In the genomic region with DNA sequence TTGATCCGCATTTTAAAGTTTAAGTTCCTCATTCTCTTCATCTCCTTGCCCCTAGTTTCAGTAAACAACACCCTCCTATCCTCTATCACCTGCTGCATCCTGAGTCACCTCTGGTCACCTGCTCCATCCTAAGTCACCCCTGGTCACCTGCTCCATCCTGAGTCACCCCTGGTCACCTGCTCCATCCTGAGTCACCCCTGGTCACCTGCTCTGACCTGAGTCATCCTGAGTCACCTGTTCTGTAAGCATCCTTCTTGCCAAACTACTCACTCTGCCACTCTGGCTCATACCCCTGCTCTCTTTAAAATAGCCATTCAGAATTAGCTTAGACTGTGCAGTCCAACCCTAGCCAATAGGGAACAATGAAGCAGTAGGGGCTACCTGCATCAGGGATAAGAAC, we compare ENCODE assay signal across 7 cellular contexts.
DNase-seq lines count a peak whose midpoint lies in the region; ATAC-seq and TF ChIP-seq lines count a peak whose summit lies in the region.
"Not testable (repeated sequence)": the region's sequence is repeated elsewhere in the genome, so short reads cannot be mapped to it uniquely, and the experiment has no call there.

No MANE protein-coding gene starts in this region.

- TF ChIP-seq CTCF in Calu3 (IDR thresholded peaks at IDR 0.05; ENCODE audit: unreplicated experiment); RWPE2 (IDR thresholded peaks at IDR 0.05; ENCODE audit: poor library complexity, severe bottlenecking): not testable (repeated sequence)

- H3K4me1 ChIP-seq in RWPE2 (ENCODE audit: insufficient read depth, poor library complexity, severe bottlenecking), result not testable (repeated sequence)

- intact Hi-C loops in Calu3 (cut with micrococcal nuclease; ENCODE audit: unreplicated experiment), result not testable (repeated sequence)

- peak; percentile 42; the same call in 2 of the 3 replicates for ATAC-seq in RWPE2 (ENCODE audit: low read depth)
- ATAC-seq in activated T-helper 17 cell treated with anti-CD3 and anti-CD28 coated beads, Interleukin-2, amount 50 U/mL, for 72 hours (replicated peaks), result peak; percentile 74
- ATAC-seq in esophagus mucosa, result peak; percentile 84
- not testable (repeated sequence) for ATAC-seq in left lobe of liver

- TF ChIP-seq EP300 in Ishikawa (IDR thresholded peaks at IDR 0.05; ENCODE audit: borderline replicate concordance), result peak; percentile 36; the same call in 1 of the 2 replicates

- peak overlapping the region; percentile 12 for H3K4me3 Mint-ChIP-seq in Calu3 (ENCODE audit: low read depth, unreplicated experiment)
- H3K4me3 Mint-ChIP-seq in activated T-helper 17 cell treated with anti-CD3 and anti-CD28 coated beads, Interleukin-2, amount 50 U/mL, for 72 hours, result not testable (repeated sequence)

- not testable (repeated sequence) for H3K4me3 ChIP-seq in RWPE2 (ENCODE audit: severe bottlenecking)

- H3K36me3 ChIP-seq in RWPE2 (ENCODE audit: low read depth), result not testable (repeated sequence)

- H3K36me3 Mint-ChIP-seq in Calu3 (ENCODE audit: insufficient read depth, unreplicated experiment), result peaks cover 12% of the 10 kb centered on the region
- not testable (repeated sequence) for H3K36me3 Mint-ChIP-seq in activated T-helper 17 cell treated with anti-CD3 and anti-CD28 coated beads, Interleukin-2, amount 50 U/mL, for 72 hours (ENCODE audit: low read depth)

- not testable (repeated sequence) for H3K27ac ChIP-seq in RWPE2 (ENCODE audit: poor library complexity, severe bottlenecking)

- peaks cover 40% of the 10 kb centered on the region for H3K4me1 Mint-ChIP-seq in Calu3 (ENCODE audit: low read depth, unreplicated experiment)
- H3K4me1 Mint-ChIP-seq in activated T-helper 17 cell treated with anti-CD3 and anti-CD28 coated beads, Interleukin-2, amount 50 U/mL, for 72 hours, result not testable (repeated sequence)

- not testable (repeated sequence) for H3K9me3 ChIP-seq in RWPE2 (ENCODE audit: severe bottlenecking)

- CTCF ChIA-PET in Calu3 (lab: Charles Lee), result interaction anchor here (1.1 to 1.6 kb wide), 2 partner anchors 8 to 54 kb away, joined by 3 to 4 read pairs; no protein-coding TSS in a partner anchor

- TF ChIP-seq RAD21 in Ishikawa (IDR thresholded peaks at IDR 0.05; ENCODE audit: low read depth), result not testable (repeated sequence)

- H3K27me3 ChIP-seq in RWPE2 (ENCODE audit: insufficient read depth, poor library complexity, severe bottlenecking), result not testable (repeated sequence)

- H3K27ac Mint-ChIP-seq in Calu3 (ENCODE audit: unreplicated experiment), result peak overlapping the region; percentile 97
- not testable (repeated sequence) for H3K27ac Mint-ChIP-seq in activated T-helper 17 cell treated with anti-CD3 and anti-CD28 coated beads, Interleukin-2, amount 50 U/mL, for 72 hours

- H3K9me3 Mint-ChIP-seq in Calu3 (ENCODE audit: low read depth, unreplicated experiment); activated T-helper 17 cell treated with anti-CD3 and anti-CD28 coated beads, Interleukin-2, amount 50 U/mL, for 72 hours: not testable (repeated sequence)

- not testable (repeated sequence) for H3K27me3 Mint-ChIP-seq in Calu3 (ENCODE audit: unreplicated experiment)
- H3K27me3 Mint-ChIP-seq in activated T-helper 17 cell treated with anti-CD3 and anti-CD28 coated beads, Interleukin-2, amount 50 U/mL, for 72 hours, result peaks cover 42% of the 10 kb centered on the region

- not testable (repeated sequence) for BruUV-seq in Calu3 (replicated peaks; lab: Mats Ljungman, UMichigan)

- DNase-seq in Calu3 (peak; percentile 84), left lobe of liver (ENCODE audit: low spot score) (peak; percentile 43)
- DNase-seq in RWPE2 (ENCODE audit: low spot score), result not testable (repeated sequence)
- DNase-seq in stimulated activated CD4-positive, alpha-beta T cell treated with anti-CD3 and anti-CD28 coated beads, Interleukin-15, amount 100 ng/mL, for 24 hours, result peak; percentile 5

TF ChIP-seq in Ishikawa, 13 proteins besides CTCF, POLR2A, EP300 and RAD21:
- peak; percentile 68 for TF ChIP-seq USF1 (IDR thresholded peaks at IDR 0.05)
